In genomic region chr2:119155633-119156032, GRCh38 we compare ENCODE assay signal across 35 cellular contexts. TPM values are rescaled to one million over a fixed set of nuclear protein-coding genes. Genes with fewer than 3 reads are reported as not detected.
DNase-seq lines count a peak whose midpoint lies in the region; ATAC-seq and TF ChIP-seq lines count a peak whose summit lies in the region.
"Had no signal": no experiment of that assay in that cellular context is flagged by ENCODE, and none has a peak within 500 bp of the region (broad histone marks: within the 10 kb centered on the region; RNA-seq: fewer than 3 reads in every experiment).

No MANE protein-coding gene starts in this region.

- H3K27me3 ChIP-seq in heart left ventricle = peaks cover 42 to 97% (median 77%) of the 10 kb centered on the region in 9 donors

- peaks cover 15% of the 10 kb centered on the region for H3K27me3 Mint-ChIP-seq in endothelial cell (ENCODE audit: unreplicated experiment)
- peaks cover 64% of the 10 kb centered on the region for H3K27me3 Mint-ChIP-seq in activated T-cell treated with anti-CD3 and anti-CD28 coated beads, Interleukin-2, amount 50 U/mL, for 4 hours (ENCODE audit: low read depth)

- intact Hi-C loops in heart left ventricle (cut with DNase I) = no loop called here

- peak overlapping the region; percentile 11 for H3K27ac Mint-ChIP-seq in endothelial cell (ENCODE audit: unreplicated experiment)
- H3K27ac Mint-ChIP-seq: activated CD4-positive, alpha-beta T cell treated with anti-CD3 and anti-CD28 coated beads, Interleukin-2, amount 10 ng/mL, durations not matched to agents 24 days and 14 days; naive thymus-derived CD4-positive, alpha-beta T cell; stimulated activated naive CD8-positive, alpha-beta T cell treated with anti-CD3 and anti-CD28 coated beads, Interleukin-15, Interleukin-2, amounts not matched to agents 100 ng/mL and 50 ng/mL, for 24 hours had no signal

- H3K27ac ChIP-seq in heart left ventricle = no peak overlapping the region
- H3K27ac ChIP-seq: 22Rv1, C4-2B, GM23248, skin epidermis, thoracic aorta, vagina, VCaP had no signal

- H3K36me3 Mint-ChIP-seq in endothelial cell (ENCODE audit: low read depth, unreplicated experiment) = peaks cover 2% of the 10 kb centered on the region
- H3K36me3 Mint-ChIP-seq in activated T-cell treated with anti-CD3 and anti-CD28 coated beads, Interleukin-2, amount 50 U/mL, for 4 hours (ENCODE audit: insufficient read depth) = no peaks in the 10 kb centered on the region
- H3K36me3 Mint-ChIP-seq: naive thymus-derived CD4-positive, alpha-beta T cell had no signal

- DNase-seq in SIG-M5 treated with dmso at 0.1 percent for 504 hours (lab: John Stamatoyannopoulos, UW; ENCODE audit: unreplicated experiment) (peak; percentile 4), SIG-M5 (lab: John Stamatoyannopoulos, UW) (no peak), endothelial cell (ENCODE audit: low spot score) (peak; percentile 25), iPS-NIHi7 (ENCODE audit: extremely low spot score) (peak; percentile 83), heart left ventricle (no peak)
- no peak for DNase-seq in activated T-cell treated with anti-CD3 and anti-CD28 coated beads, Interleukin-2, amount 50 U/mL, for 4 hours
- DNase-seq: activated CD4-positive, alpha-beta T cell treated with anti-CD3 and anti-CD28 coated beads, Interleukin-2, amount 10 ng/mL, durations not matched to agents 24 days and 14 days; activated T-cell treated with anti-CD3 and anti-CD28 coated beads, Interleukin-2, amount 50 U/mL, for 48 hours; Calu3; cerebellar nuclear complex; DMS79 treated with DMSO at 0.1 percent for 48 hours; GM23248; KG1; left ventricle myocardium superior; MG63; midbrain; naive thymus-derived CD4-positive, alpha-beta T cell; NCI-H1436; NCI-H2081 treated with DMSO at 0.1 percent for 48 hours; NCI-H82 had no signal

- no peak for TF ChIP-seq POLR2A in heart left ventricle (IDR thresholded peaks at IDR 0.05)

- no peaks in the 10 kb centered on the region for H3K9me3 Mint-ChIP-seq in endothelial cell (ENCODE audit: unreplicated experiment)
- H3K9me3 Mint-ChIP-seq in activated T-cell treated with anti-CD3 and anti-CD28 coated beads, Interleukin-2, amount 50 U/mL, for 4 hours = no peaks in the 10 kb centered on the region
- H3K9me3 Mint-ChIP-seq: activated CD4-positive, alpha-beta T cell treated with anti-CD3 and anti-CD28 coated beads, Interleukin-2, amount 10 ng/mL, durations not matched to agents 24 days and 14 days; stimulated activated naive CD8-positive, alpha-beta T cell treated with anti-CD3 and anti-CD28 coated beads, Interleukin-15, Interleukin-2, amounts not matched to agents 100 ng/mL and 50 ng/mL, for 24 hours had no signal

- peaks cover 20% of the 10 kb centered on the region for H3K4me1 Mint-ChIP-seq in endothelial cell (ENCODE audit: unreplicated experiment)
- no peaks in the 10 kb centered on the region for H3K4me1 Mint-ChIP-seq in activated T-cell treated with anti-CD3 and anti-CD28 coated beads, Interleukin-2, amount 50 U/mL, for 4 hours (ENCODE audit: low read depth)
- H3K4me1 Mint-ChIP-seq: activated CD4-positive, alpha-beta T cell treated with anti-CD3 and anti-CD28 coated beads, Interleukin-2, amount 10 ng/mL, durations not matched to agents 24 days and 14 days had no signal

- no peak for TF ChIP-seq CTCF in endothelial cell (IDR thresholded peaks at IDR 0.05; ENCODE audit: unreplicated experiment)
- TF ChIP-seq CTCF in heart left ventricle (IDR thresholded peaks at IDR 0.05) = no peak

- H3K4me1 ChIP-seq in heart left ventricle = peaks cover 0 to 32% (median 0%) of the 10 kb centered on the region in 12 donors

- WGBS in heart left ventricle, 4 donors = 3 to 6% (median 3%) methylated on average over 13 of the region's 13 CpGs

- no peaks in the 10 kb centered on the region for H3K9me3 ChIP-seq in heart left ventricle
- H3K9me3 ChIP-seq: MG63, thoracic aorta, vagina had no signal

- no peak overlapping the region for H3K4me3 ChIP-seq in heart left ventricle
- H3K4me3 ChIP-seq: GM12878, GM23248, MG63, skin epidermis, vagina had no signal

- peak overlapping the region; percentile 86 for H3K4me3 Mint-ChIP-seq in endothelial cell (ENCODE audit: unreplicated experiment)
- no peak overlapping the region for H3K4me3 Mint-ChIP-seq in activated T-cell treated with anti-CD3 and anti-CD28 coated beads, Interleukin-2, amount 50 U/mL, for 4 hours
- H3K4me3 Mint-ChIP-seq: activated CD4-positive, alpha-beta T cell treated with anti-CD3 and anti-CD28 coated beads, Interleukin-2, amount 10 ng/mL, durations not matched to agents 24 days and 14 days; naive thymus-derived CD4-positive, alpha-beta T cell; stimulated activated naive CD8-positive, alpha-beta T cell treated with anti-CD3 and anti-CD28 coated beads, Interleukin-15, Interleukin-2, amounts not matched to agents 100 ng/mL and 50 ng/mL, for 24 hours had no signal

- no peak for ATAC-seq in heart left ventricle
- no peak for ATAC-seq in HG02885 (IDR thresholded peaks at IDR 0.05; ENCODE audit: poor library complexity, unreplicated experiment)
- no peak for ATAC-seq in activated T-cell treated with anti-CD3 and anti-CD28 coated beads, Interleukin-2, amount 50 U/mL, for 4 hours
- ATAC-seq in HG02798 (IDR thresholded peaks at IDR 0.05; ENCODE audit: poor library complexity, unreplicated experiment) = no peak
- ATAC-seq: GM12878; left ventricle myocardium superior; naive thymus-derived CD4-positive, alpha-beta T cell had no signal

- no peaks in the 10 kb centered on the region for H3K36me3 ChIP-seq in heart left ventricle
- H3K36me3 ChIP-seq: MG63, thoracic aorta, vagina had no signal

RNA-seq across cellular contexts. Expression of gene C1QL2, which starts 2.9 kb away (rescaled TPM):
- total RNA-seq in endothelial cell (ENCODE audit: unreplicated experiment) (not detected), heart left ventricle (under 1 TPM in 1 of 9 donors, not detected in 8; 0.25 TPM)
- polyA plus RNA-seq in heart left ventricle = under 1 TPM in 1 of 2 donors, not detected in 1; 0.08 TPM
- total RNA-seq in activated T-cell treated with anti-CD3 and anti-CD28 coated beads, Interleukin-2, amount 50 U/mL, for 4 hours = not detected
- total RNA-seq: activated CD4-positive, alpha-beta T cell treated with anti-CD3 and anti-CD28 coated beads, Interleukin-2, amount 10 ng/mL, durations not matched to agents 24 days and 14 days; Calu3; dermis microvascular lymphatic vessel endothelial cell; GM12878; GM23248; left ventricle myocardium superior; naive thymus-derived CD4-positive, alpha-beta T cell; OCI-LY7; osteocyte; renal cortical epithelial cell; T-helper 2 cell treated with Interferon-gamma antibody and Interleukin-4, amounts not matched to agents 100 ng/mL and 5 ng/mL, for 36 hours; thoracic aorta; vagina had no signal
- polyA plus RNA-seq: GM12878; GM23248; naive thymus-derived CD4-positive, alpha-beta T cell had no signal

Comparison
In these comparisons a context has a peak if more than half of its experiments do, and no peak if none do; other contexts are left out.
1. DNase-seq: peak in SIG-M5 treated with dmso at 0.1 percent for 504 hours (single experiment), endothelial cell (single experiment) and iPS-NIHi7 (single experiment); none in SIG-M5 (single experiment), heart left ventricle (0 of 5) and activated T-cell treated with anti-CD3 and anti-CD28 coated beads, Interleukin-2, amount 50 U/mL, for 4 hours (single experiment).